1 cellular context compared by ENCODE assay signal in the genomic region with DNA sequence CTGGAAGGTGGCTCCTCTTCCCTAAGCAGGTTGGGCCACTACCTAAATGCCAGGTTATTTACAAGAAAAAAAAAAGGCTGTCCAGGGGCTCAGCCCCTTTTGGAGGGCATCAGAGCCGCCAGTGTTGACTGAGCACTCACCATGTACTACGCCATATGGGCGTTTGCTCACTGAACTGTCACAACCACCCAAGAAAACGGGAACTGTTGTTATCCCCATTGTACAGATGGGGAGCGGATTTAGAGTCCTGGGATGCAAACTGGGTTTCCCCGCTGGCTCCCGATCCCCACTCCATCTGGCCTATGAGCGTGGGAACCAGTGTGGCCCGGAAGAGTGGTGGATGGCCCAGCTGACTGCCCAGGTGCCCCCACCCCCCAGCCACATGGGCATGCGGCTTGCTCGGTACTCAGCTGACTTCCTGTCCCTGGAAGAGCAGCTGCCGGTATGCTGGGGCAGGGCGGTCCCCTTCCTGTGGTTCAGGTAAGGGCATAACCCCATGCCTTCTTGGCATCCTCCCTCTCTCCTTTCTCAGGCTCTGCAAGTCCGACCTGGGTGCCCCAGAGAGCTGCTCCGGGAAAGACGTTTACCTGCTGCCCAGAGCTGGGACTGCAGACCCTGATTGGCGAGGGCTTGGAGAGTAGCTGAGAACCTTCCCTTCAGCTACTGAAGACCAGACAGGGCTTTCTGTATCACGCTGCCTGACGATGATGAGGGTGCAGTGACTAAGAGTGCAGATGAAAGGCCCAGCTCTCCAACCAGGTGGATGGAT.
TF ChIP-seq lines count a peak whose summit lies in the region.

No MANE protein-coding gene starts in this region.

TF ChIP-seq in SK-N-SH, 30 proteins besides CTCF, POLR2A, EP300 and RAD21:
- TF ChIP-seq, protein P1, sequence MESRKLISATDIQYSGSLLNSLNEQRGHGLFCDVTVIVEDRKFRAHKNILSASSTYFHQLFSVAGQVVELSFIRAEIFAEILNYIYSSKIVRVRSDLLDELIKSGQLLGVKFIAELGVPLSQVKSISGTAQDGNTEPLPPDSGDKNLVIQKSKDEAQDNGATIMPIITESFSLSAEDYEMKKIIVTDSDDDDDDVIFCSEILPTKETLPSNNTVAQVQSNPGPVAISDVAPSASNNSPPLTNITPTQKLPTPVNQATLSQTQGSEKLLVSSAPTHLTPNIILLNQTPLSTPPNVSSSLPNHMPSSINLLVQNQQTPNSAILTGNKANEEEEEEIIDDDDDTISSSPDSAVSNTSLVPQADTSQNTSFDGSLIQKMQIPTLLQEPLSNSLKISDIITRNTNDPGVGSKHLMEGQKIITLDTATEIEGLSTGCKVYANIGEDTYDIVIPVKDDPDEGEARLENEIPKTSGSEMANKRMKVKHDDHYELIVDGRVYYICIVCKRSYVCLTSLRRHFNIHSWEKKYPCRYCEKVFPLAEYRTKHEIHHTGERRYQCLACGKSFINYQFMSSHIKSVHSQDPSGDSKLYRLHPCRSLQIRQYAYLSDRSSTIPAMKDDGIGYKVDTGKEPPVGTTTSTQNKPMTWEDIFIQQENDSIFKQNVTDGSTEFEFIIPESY (IDR thresholded peaks at IDR 0.05; ENCODE audit: borderline replicate concordance, low read depth), result 0 out of 2 replicates have a peak, but pooled peaks have one; percentile 2
- TF ChIP-seq MEF2A (IDR thresholded peaks at IDR 0.05; ENCODE audit: borderline replicate concordance, low read depth) (no peak), TEAD4 (IDR thresholded peaks at IDR 0.05; ENCODE audit: borderline replicate concordance, insufficient read depth) (no peak)
